Comparison of ENCODE assay signal across 2 cellular contexts in genomic region chr15:89809093-89809786, GRCh38.
A peak's percentile ranks its signal among the peaks of the same experiment; 100 is the strongest.
TF ChIP-seq lines count a peak whose summit lies in the region.

No MANE protein-coding gene starts in this region.

TF ChIP-seq in GM23338, 12 proteins besides CTCF, POLR2A, EP300 and RAD21:
- no peak for TF ChIP-seq EZH2 (IDR thresholded peaks at IDR 0.05; ENCODE audit: low read depth, unreplicated experiment)
- TF ChIP-seq STAT1 (IDR thresholded peaks at IDR 0.05; ENCODE audit: unreplicated experiment), result no peak
- TF ChIP-seq NANOG (IDR thresholded peaks at IDR 0.05; ENCODE audit: borderline replicate concordance), result no peak
- no peak for TF ChIP-seq POLR2AphosphoS5 (IDR thresholded peaks at IDR 0.05; ENCODE audit: low read depth)
- TF ChIP-seq EZH2phosphoT487 (IDR thresholded peaks at IDR 0.05; ENCODE audit: unreplicated experiment), result no peak
- TF ChIP-seq JUNB (IDR thresholded peaks at IDR 0.05; ENCODE audit: unreplicated experiment), result no peak
- TF ChIP-seq CREB1 (CRISPR knock-in tag; IDR thresholded peaks at IDR 0.05; ENCODE audit: low read depth), result no peak
- no peak for TF ChIP-seq REST (IDR thresholded peaks at IDR 0.05; ENCODE audit: unreplicated experiment)
- TF ChIP-seq ZNF114 (CRISPR knock-in tag; IDR thresholded peaks at IDR 0.05), result no peak

TF ChIP-seq in endothelial cell of umbilical vein, 7 proteins besides CTCF, POLR2A, EP300 and RAD21:
- TF ChIP-seq POLR2AphosphoS5 (IDR thresholded peaks at IDR 0.05; ENCODE audit: insufficient read depth, low read depth, low read length) (peak; percentile 55), EZH2 (IDR thresholded peaks at IDR 0.05; ENCODE audit: borderline replicate concordance, low read depth, low read length, severe bottlenecking) (no peak)
